8 cellular contexts compared by ENCODE assay signal in the genomic region with DNA sequence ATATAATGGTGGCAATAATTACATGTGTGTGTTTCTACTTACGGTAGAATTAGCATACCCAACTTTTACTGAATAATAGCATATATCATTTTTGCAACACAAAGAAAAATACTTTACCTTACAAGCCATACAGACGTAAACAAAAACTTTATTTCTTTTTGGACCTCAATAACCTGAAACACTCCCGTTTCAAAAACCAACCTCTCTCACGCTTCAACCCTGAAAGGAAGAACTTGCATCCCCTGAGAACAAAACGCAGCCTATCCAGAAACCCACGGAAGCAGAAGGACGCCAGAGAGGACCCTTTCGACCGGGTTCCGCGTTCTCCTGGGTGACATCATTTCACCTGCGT. TPM values are rescaled to one million over a fixed set of nuclear protein-coding genes. Genes with fewer than 3 reads are reported as not detected.
DNase-seq lines count a peak whose midpoint lies in the region; ATAC-seq and TF ChIP-seq lines count a peak whose summit lies in the region.

Gene RNF38, minus strand, starts transcription at position 290 of the 352 bp plus-strand sequence. Its CDS starts 161 bp downstream, at position 129.

- peaks cover 28% of the 10 kb centered on the region for H3K4me1 ChIP-seq in ACC112 (ENCODE audit: control insufficient read depth, insufficient read depth, low read length, unreplicated experiment)
- H3K4me1 ChIP-seq in breast epithelium, result peaks cover 0 to 21% of the 10 kb centered on the region in 2 donors
- H3K4me1 ChIP-seq in suprapubic skin, result peaks cover 42% of the 10 kb centered on the region

- H3K9me3 ChIP-seq in breast epithelium (no peaks in the 10 kb centered on the region), suprapubic skin (no peaks in the 10 kb centered on the region)

- H3K27ac ChIP-seq in ACC112 (ENCODE audit: low read depth, low read length), result peak within 1 kb of the TSS; percentile 65
- H3K27ac ChIP-seq in breast epithelium, result peak within 1 kb of the TSS; percentile 95 to 97
- peak within 1 kb of the TSS; percentile 97 for H3K27ac ChIP-seq in suprapubic skin

- H3K27me3 ChIP-seq in ACC112 (ENCODE audit: insufficient read depth, low read length), result no peaks in the 10 kb centered on the region
- H3K27me3 ChIP-seq in breast epithelium, result no peaks in the 10 kb centered on the region
- no peaks in the 10 kb centered on the region for H3K27me3 ChIP-seq in suprapubic skin

- ATAC-seq in left lobe of liver (no peak), HG03045 (IDR thresholded peaks at IDR 0.05; ENCODE audit: unreplicated experiment) (no peak), GM19035 (IDR thresholded peaks at IDR 0.05; ENCODE audit: unreplicated experiment) (no peak)

- H2AFZ ChIP-seq in ACC112 (ENCODE audit: low read length, unreplicated experiment), result peak within 1 kb of the TSS; percentile 60

- intact Hi-C loops in breast epithelium (cut with DNase I; ENCODE audit: low total_unique reads), result no loop called here

- peaks cover 48% of the 10 kb centered on the region for H3K79me2 ChIP-seq in ACC112 (ENCODE audit: control insufficient read depth, insufficient read depth, low read length, unreplicated experiment)

- peak; percentile 58 for DNase-seq in Jurkat, Clone E6-1 (ENCODE audit: low read depth, low spot score)
- DNase-seq in breast epithelium (ENCODE audit: low spot score in 2 of 2) (no peak), left lobe of liver (ENCODE audit: low spot score) (no peak), suprapubic skin (ENCODE audit: low spot score in 2 of 2) (no peak)
- DNase-seq in NK-92 treated with Interleukin-12 subunit alpha and Interleukin-12 subunit beta, amount 100 ng/mL, for 24 hours (lab: John Stamatoyannopoulos, UW), result no peak

- TF ChIP-seq POLR2A in breast epithelium (IDR thresholded peaks at IDR 0.05), result no peak
- no peak for TF ChIP-seq POLR2A in suprapubic skin (IDR thresholded peaks at IDR 0.05)

- no peak for TF ChIP-seq EP300 in suprapubic skin (IDR thresholded peaks at IDR 0.05)

- under 1% methylated on average over 12 of the region's 12 CpGs for WGBS in suprapubic skin

- H3K36me3 ChIP-seq in ACC112 (ENCODE audit: insufficient read depth, low read length), result no peaks in the 10 kb centered on the region
- H3K36me3 ChIP-seq in breast epithelium, result no peaks in the 10 kb centered on the region
- no peaks in the 10 kb centered on the region for H3K36me3 ChIP-seq in suprapubic skin

- TF ChIP-seq CTCF in breast epithelium (IDR thresholded peaks at IDR 0.05) (no peak), suprapubic skin (IDR thresholded peaks at IDR 0.05) (no peak)

- H3K4me3 ChIP-seq in ACC112 (ENCODE audit: low read depth, low read length), result peak within 1 kb of the TSS; percentile 94
- peak within 1 kb of the TSS; percentile 83 for H3K4me3 ChIP-seq in Jurkat, Clone E6-1 (ENCODE audit: low read length)
- H3K4me3 ChIP-seq in breast epithelium, result peak within 1 kb of the TSS; percentile 72 to 82 (median 75)
- peak within 1 kb of the TSS; percentile 74 for H3K4me3 ChIP-seq in suprapubic skin

RNA-seq across cellular contexts. Expression of gene RNF38, which starts in this region (rescaled TPM):
- polyA plus RNA-seq in Jurkat, Clone E6-1 (2012; ENCODE audit: insufficient read depth, insufficient read length), result 9.7 TPM
- total RNA-seq in breast epithelium, result 10 to 100 TPM; 30.8 to 45.8 (median 36.0) TPM
- 12.9 TPM for total RNA-seq in left lobe of liver
- 10 to 100 TPM; 20.6 to 43.9 (median 28.1) TPM for total RNA-seq in suprapubic skin
